In the genomic region with DNA sequence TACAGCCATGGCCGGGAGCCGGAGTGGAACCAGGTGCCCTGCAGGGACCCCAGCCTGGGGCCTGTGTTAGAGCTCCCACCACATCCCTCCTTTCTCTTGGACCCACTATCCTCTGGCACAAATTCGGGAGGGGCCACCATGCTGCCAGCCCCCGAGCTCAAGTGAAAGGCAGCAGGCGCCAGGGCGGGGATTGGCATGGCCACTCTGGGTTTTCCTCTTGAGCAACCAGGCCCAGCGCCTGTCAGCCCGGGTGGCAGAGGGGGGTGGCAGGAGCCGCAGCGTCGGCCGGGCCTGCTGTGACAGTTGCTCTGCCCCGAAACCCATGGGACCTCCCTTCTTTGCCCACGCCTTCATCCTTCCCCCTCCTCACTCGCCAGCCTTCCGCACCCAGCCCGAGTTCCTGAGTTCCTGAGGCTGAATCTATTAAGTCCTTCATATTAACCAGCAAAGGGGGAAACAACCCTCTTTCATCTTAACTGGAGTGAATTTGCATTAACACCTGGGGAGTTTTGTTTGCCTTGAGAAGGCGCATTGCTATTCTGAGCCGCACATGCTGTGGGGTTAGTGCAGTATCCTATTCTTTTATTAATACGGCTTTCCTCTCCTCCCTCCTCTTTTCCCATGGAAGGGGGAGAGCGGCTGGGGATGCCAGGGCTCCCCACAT, we compare ENCODE assay signal across 13 cellular contexts. TPM values are rescaled to one million over a fixed set of nuclear protein-coding genes. Genes with fewer than 3 reads are reported as not detected.
DNase-seq lines count a peak whose midpoint lies in the region; ATAC-seq and TF ChIP-seq lines count a peak whose summit lies in the region.
"Had no signal": no experiment of that assay in that cellular context is flagged by ENCODE, and none has a peak within 500 bp of the region (broad histone marks: within the 10 kb centered on the region; RNA-seq: fewer than 3 reads in every experiment).

No MANE protein-coding gene starts in this region.

- RAD21 ChIA-PET in HCT116 (lab: Charles Lee; ENCODE audit: low non-redundant PET in 1 of 2, low total read pairs in 2 of 2, uncharacterized antibody in 2 of 2, unreplicated experiment in 2 of 2) = interaction anchor here in 1 of 2 experiments (0.8 kb wide), 1 partner anchor 64 kb away, joined by 3 read pairs; a partner anchor contains a TSS

- intact Hi-C loops in HCT116 (cut with micrococcal nuclease) = no loop called here
- intact Hi-C loops in left cardiac atrium (cut with DNase I) = no loop called here
- intact Hi-C loops in gastrocnemius medialis (cut with DNase I; ENCODE audit: low total_unique reads) = no loop called here
- intact Hi-C loops in CD4-positive, alpha-beta T cell (cut with DNase I, micrococcal nuclease) = no loop called here

- H3K36me3 Mint-ChIP-seq in CD4-positive, alpha-beta T cell (ENCODE audit: low read depth) = peaks cover 6% of the 10 kb centered on the region

- TF ChIP-seq RAD21 in HCT116 (IDR thresholded peaks at IDR 0.05; ENCODE audit: low read depth) = no peak

- no peaks in the 10 kb centered on the region for H3K79me2 ChIP-seq in HCT116 (ENCODE audit: insufficient read depth, low read length)

- no peak overlapping the region for H3K27ac Mint-ChIP-seq in CD4-positive, alpha-beta T cell
- H3K27ac Mint-ChIP-seq: activated T-cell treated with anti-CD3 and anti-CD28 coated beads, Interleukin-2, amount 50 U/mL, for 72 hours had no signal

- H3K36me3 ChIP-seq in HCT116 (ENCODE audit: control insufficient read depth in 1 of 2, insufficient read depth in 2 of 2, low read length in 2 of 2) (no peaks in the 10 kb centered on the region), gastrocnemius medialis (no peaks in the 10 kb centered on the region)
- H3K36me3 ChIP-seq: pancreas had no signal

- no peak overlapping the region for H3K9ac ChIP-seq in HCT116 (ENCODE audit: low read length)

- TF ChIP-seq CTCF in HCT116 (IDR thresholded peaks at IDR 0.05 in 2 of 3, conservative IDR thresholded peaks at IDR 0.05 in 1 of 3; ENCODE audit: borderline replicate concordance in 1 of 3, insufficient read depth in 1 of 3, low read depth in 2 of 3, low read length in 2 of 3) (no peak), gastrocnemius medialis (IDR thresholded peaks at IDR 0.05 in 4 of 5, conservative IDR thresholded peaks at IDR 0.05 in 1 of 5) (no peak)
- no peak for TF ChIP-seq CTCF in CD4-positive, alpha-beta T cell (IDR thresholded peaks at IDR 0.05)

- DNase-seq in HCT116 (ENCODE audit: low read depth, low spot score) = no peak
- DNase-seq in NCI-H345 treated with DMSO at 0.1 percent for 48 hours (lab: John Stamatoyannopoulos, UW; ENCODE audit: unreplicated experiment) = peak; percentile 54
- DNase-seq in left cardiac atrium = peak; percentile 39
- peak in 1 of 2 donors; percentile 74 for DNase-seq in gastrocnemius medialis
- no peak for DNase-seq in CD4-positive, alpha-beta T cell
- no peak for DNase-seq in SIG-M5 (lab: John Stamatoyannopoulos, UW)
- no peak for DNase-seq in kidney tubule cell (ENCODE audit: low spot score)
- DNase-seq: activated T-cell treated with anti-CD3 and anti-CD28 coated beads, Interleukin-2, amount 50 U/mL, for 72 hours; testis had no signal

- no peaks in the 10 kb centered on the region for H3K9me2 ChIP-seq in HCT116 (ENCODE audit: insufficient read depth)

- no TSS peak for BruUV-seq in HCT116 (replicated peaks; lab: Mats Ljungman, UMichigan)

- TF ChIP-seq POLR2A in HCT116 (IDR thresholded peaks at IDR 0.05; ENCODE audit: borderline replicate concordance, extremely low read depth, insufficient read depth, insufficient read length) (no peak), gastrocnemius medialis (IDR thresholded peaks at IDR 0.05) (no peak)

- peaks cover 8% of the 10 kb centered on the region for H3K27me3 Mint-ChIP-seq in CD4-positive, alpha-beta T cell

- H3K9me3 Mint-ChIP-seq in CD4-positive, alpha-beta T cell = no peaks in the 10 kb centered on the region
- H3K9me3 Mint-ChIP-seq: activated T-cell treated with anti-CD3 and anti-CD28 coated beads, Interleukin-2, amount 50 U/mL, for 72 hours had no signal

- no peak overlapping the region for H2AFZ ChIP-seq in HCT116 (ENCODE audit: low read depth, low read length, poor library complexity, severe bottlenecking)

- ATAC-seq in HCT116 (no peak), left cardiac atrium (peak; percentile 19 to 31), gastrocnemius medialis (peak; percentile 41 to 77)
- no peak for ATAC-seq in CD4-positive, alpha-beta T cell (ENCODE audit: poor library complexity)
- ATAC-seq: activated T-cell treated with anti-CD3 and anti-CD28 coated beads, Interleukin-2, amount 50 U/mL, for 72 hours had no signal

- in situ Hi-C loops in gastrocnemius medialis (cut with MboI; ENCODE audit: low sequenced_read_pairs in 4 of 4) = no loop called here

- H3K9me3 ChIP-seq in HCT116 (ENCODE audit: control insufficient read depth in 1 of 2, insufficient read depth in 1 of 2, low read depth in 1 of 2, low read length in 2 of 2) = no peaks in the 10 kb centered on the region
- H3K9me3 ChIP-seq in gastrocnemius medialis = no peaks in the 10 kb centered on the region
- no peaks in the 10 kb centered on the region for H3K9me3 ChIP-seq in CD4-positive, alpha-beta T cell (ENCODE audit: control insufficient read depth, low read length)
- H3K9me3 ChIP-seq: pancreas, testis had no signal

- H3K4me1 ChIP-seq in HCT116 (ENCODE audit: control insufficient read depth in 1 of 2, insufficient read depth in 2 of 2, low read length in 2 of 2) = peaks cover 36 to 41% of the 10 kb centered on the region in 2 experiments
- peaks cover 14 to 15% of the 10 kb centered on the region in 2 donors for H3K4me1 ChIP-seq in gastrocnemius medialis

- no peaks in the 10 kb centered on the region for H4K20me1 ChIP-seq in HCT116 (ENCODE audit: insufficient read depth)

- CTCF ChIA-PET in HCT116 (lab: Charles Lee) = interaction anchor here (2.1 to 3.1 kb wide), 4 partner anchors 11 to 386 kb away, joined by 7 to 29 read pairs (median 20); no protein-coding TSS in a partner anchor
- CTCF ChIA-PET in CD4-positive, alpha-beta T cell (lab: Charles Lee) = no interaction called here

- H3K27ac ChIP-seq in HCT116 (ENCODE audit: low read depth, low read length) (peak overlapping the region; percentile 38; the same call in 1 of the 2 replicates), gastrocnemius medialis (peak overlapping the region in 1 of 4 donors; percentile 5)
- H3K27ac ChIP-seq in CD4-positive, alpha-beta T cell (ENCODE audit: low read depth, low read length) = no peak overlapping the region
- H3K27ac ChIP-seq: testis had no signal

- peaks cover 15% of the 10 kb centered on the region for H3K4me1 Mint-ChIP-seq in CD4-positive, alpha-beta T cell (ENCODE audit: low read depth)

- POLR2A ChIA-PET in HCT116 (lab: Charles Lee) = no interaction called here
- POLR2A ChIA-PET in CD4-positive, alpha-beta T cell (lab: Charles Lee) = no interaction called here

- no peak overlapping the region for H3K4me2 ChIP-seq in HCT116 (ENCODE audit: low read length)

- H3K27me3 ChIP-seq in HCT116 (ENCODE audit: insufficient read depth, low read length) = no peaks in the 10 kb centered on the region
- H3K27me3 ChIP-seq in gastrocnemius medialis = no peaks in the 10 kb centered on the region
- no peaks in the 10 kb centered on the region for H3K27me3 ChIP-seq in CD4-positive, alpha-beta T cell (ENCODE audit: control insufficient read depth, insufficient read depth, low read length)
- H3K27me3 ChIP-seq: pancreas, testis had no signal

- no peak overlapping the region for H3K4me3 Mint-ChIP-seq in CD4-positive, alpha-beta T cell
- H3K4me3 Mint-ChIP-seq: activated T-cell treated with anti-CD3 and anti-CD28 coated beads, Interleukin-2, amount 50 U/mL, for 72 hours had no signal

- H3K4me3 ChIP-seq in HCT116 (replicated peaks in 1 of 2; ENCODE audit: low read depth in 1 of 2, low read length in 2 of 2) = no peak overlapping the region
- H3K4me3 ChIP-seq in gastrocnemius medialis = no peak overlapping the region
- H3K4me3 ChIP-seq: pancreas, testis had no signal

TF ChIP-seq in HCT116, 20 proteins besides CTCF, POLR2A, EP300 and RAD21:
- TF ChIP-seq FOSL1 (IDR thresholded peaks at IDR 0.05; ENCODE audit: low read depth) (no peak), SP1 (IDR thresholded peaks at IDR 0.05; ENCODE audit: low read depth) (no peak), EGR1 (IDR thresholded peaks at IDR 0.05; ENCODE audit: low read depth) (no peak), SRF (IDR thresholded peaks at IDR 0.05; ENCODE audit: low read depth) (no peak), EZH2 (IDR thresholded peaks at IDR 0.05) (no peak)
- TF ChIP-seq, protein P1, sequence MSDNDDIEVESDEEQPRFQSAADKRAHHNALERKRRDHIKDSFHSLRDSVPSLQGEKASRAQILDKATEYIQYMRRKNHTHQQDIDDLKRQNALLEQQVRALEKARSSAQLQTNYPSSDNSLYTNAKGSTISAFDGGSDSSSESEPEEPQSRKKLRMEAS (IDR thresholded peaks at IDR 0.05) = no peak
- TF ChIP-seq, protein P2, sequence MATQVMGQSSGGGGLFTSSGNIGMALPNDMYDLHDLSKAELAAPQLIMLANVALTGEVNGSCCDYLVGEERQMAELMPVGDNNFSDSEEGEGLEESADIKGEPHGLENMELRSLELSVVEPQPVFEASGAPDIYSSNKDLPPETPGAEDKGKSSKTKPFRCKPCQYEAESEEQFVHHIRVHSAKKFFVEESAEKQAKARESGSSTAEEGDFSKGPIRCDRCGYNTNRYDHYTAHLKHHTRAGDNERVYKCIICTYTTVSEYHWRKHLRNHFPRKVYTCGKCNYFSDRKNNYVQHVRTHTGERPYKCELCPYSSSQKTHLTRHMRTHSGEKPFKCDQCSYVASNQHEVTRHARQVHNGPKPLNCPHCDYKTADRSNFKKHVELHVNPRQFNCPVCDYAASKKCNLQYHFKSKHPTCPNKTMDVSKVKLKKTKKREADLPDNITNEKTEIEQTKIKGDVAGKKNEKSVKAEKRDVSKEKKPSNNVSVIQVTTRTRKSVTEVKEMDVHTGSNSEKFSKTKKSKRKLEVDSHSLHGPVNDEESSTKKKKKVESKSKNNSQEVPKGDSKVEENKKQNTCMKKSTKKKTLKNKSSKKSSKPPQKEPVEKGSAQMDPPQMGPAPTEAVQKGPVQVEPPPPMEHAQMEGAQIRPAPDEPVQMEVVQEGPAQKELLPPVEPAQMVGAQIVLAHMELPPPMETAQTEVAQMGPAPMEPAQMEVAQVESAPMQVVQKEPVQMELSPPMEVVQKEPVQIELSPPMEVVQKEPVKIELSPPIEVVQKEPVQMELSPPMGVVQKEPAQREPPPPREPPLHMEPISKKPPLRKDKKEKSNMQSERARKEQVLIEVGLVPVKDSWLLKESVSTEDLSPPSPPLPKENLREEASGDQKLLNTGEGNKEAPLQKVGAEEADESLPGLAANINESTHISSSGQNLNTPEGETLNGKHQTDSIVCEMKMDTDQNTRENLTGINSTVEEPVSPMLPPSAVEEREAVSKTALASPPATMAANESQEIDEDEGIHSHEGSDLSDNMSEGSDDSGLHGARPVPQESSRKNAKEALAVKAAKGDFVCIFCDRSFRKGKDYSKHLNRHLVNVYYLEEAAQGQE (IDR thresholded peaks at IDR 0.05; ENCODE audit: low read depth) = no peak

RNA-seq across cellular contexts. Expression of a gene that starts 16.7 kb away (rescaled TPM):
- total RNA-seq in HCT116 (2021; ENCODE audit: unreplicated experiment) (not detected), left cardiac atrium (not detected), gastrocnemius medialis (not detected)
- polyA plus RNA-seq in HCT116 (2012) = 0.04 and 0.07 TPM in 2 replicates
- under 1 TPM; 0.33 to 0.45 TPM for total RNA-seq in CD4-positive, alpha-beta T cell
- total RNA-seq: epithelial cell of proximal tubule, kidney epithelial cell, RPMI7951 had no signal

Comparison
In these comparisons a context has a peak if more than half of its experiments do, and no peak if none do; other contexts are left out.
1. ATAC-seq: peak in left cardiac atrium (2 of 2) and gastrocnemius medialis (2 of 2); none in HCT116 (single experiment) and CD4-positive, alpha-beta T cell (single experiment).
2. DNase-seq: peak in NCI-H345 treated with DMSO at 0.1 percent for 48 hours (single experiment) and left cardiac atrium (single experiment); none in HCT116 (single experiment), CD4-positive, alpha-beta T cell (0 of 10), SIG-M5 (single experiment) and kidney tubule cell (single experiment).